ENCODE assay signal across 8 cellular contexts in genomic region chr3:14371573-14372474, GRCh38. TPM values are rescaled to one million over a fixed set of nuclear protein-coding genes. Genes with fewer than 3 reads are reported as not detected.
DNase-seq lines count a peak whose midpoint lies in the region; ATAC-seq and TF ChIP-seq lines count a peak whose summit lies in the region.

No MANE protein-coding gene starts in this region.

- DNase-seq in GM13976 (ENCODE audit: low spot score) (peak; percentile 58), KBM-7 (peak; percentile 81), SHP77 treated with DMSO at 0.1 percent for 48 hours (lab: John Stamatoyannopoulos, UW) (peak; percentile 87), fibroblast of the conjunctiva (ENCODE audit: low read depth) (peak; percentile 24), renal cortical epithelial cell (ENCODE audit: low read depth) (peak; percentile 75), OCI-M2 (lab: John Stamatoyannopoulos, UW; ENCODE audit: unreplicated experiment) (no peak)
- DNase-seq in activated CD8-positive, alpha-beta memory T cell treated with anti-CD3 and anti-CD28 coated beads, Interleukin-2, amount 50 U/mL, for 48 hours: no peak

- ATAC-seq in HG03460 (IDR thresholded peaks at IDR 0.05; ENCODE audit: unreplicated experiment): no peak

- no peak for TF ChIP-seq CTCF in GM13976 (IDR thresholded peaks at IDR 0.05; ENCODE audit: borderline replicate concordance, control extremely low read depth, extremely low read depth, insufficient read depth, missing control alignments)

- in situ Hi-C loops in GM13976 (cut with MboI; ENCODE audit: low sequenced_read_pairs, unreplicated experiment): no loop called here
- in situ Hi-C loops in KBM-7 (cut with MboI; ENCODE audit: low pct_unique_long_range_greater_than_20kb, low sequenced_read_pairs): no loop called here

RNA-seq across cellular contexts. Expression of gene SLC6A6, which starts 30.6 kb away (rescaled TPM):
- 46.9 and 354 TPM in 2 replicates for total RNA-seq in renal cortical epithelial cell

Comparison
In these comparisons a context has a peak if more than half of its experiments do, and no peak if none do; other contexts are left out.
1. DNase-seq: peak in GM13976 (single experiment), KBM-7 (single experiment), SHP77 treated with DMSO at 0.1 percent for 48 hours (single experiment), fibroblast of the conjunctiva (single experiment) and renal cortical epithelial cell (single experiment); none in activated CD8-positive, alpha-beta memory T cell treated with anti-CD3 and anti-CD28 coated beads, Interleukin-2, amount 50 U/mL, for 48 hours (single experiment) and OCI-M2 (single experiment).